ENCODE assay signal across 8 cellular contexts in genomic region chr3:169147246-169148008, GRCh38.
DNase-seq lines count a peak whose midpoint lies in the region; ATAC-seq, FAIRE-seq and TF ChIP-seq lines count a peak whose summit lies in the region.

No MANE protein-coding gene starts in this region.

- intact Hi-C loops in A673 (cut with micrococcal nuclease; ENCODE audit: unreplicated experiment), result loop anchor here (2.0 to 5.0 kb wide), 3 partner anchors 147 to 595 kb away; no protein-coding TSS in a partner anchor

- H3K9me3 Mint-ChIP-seq in GM23338, result no peaks in the 10 kb centered on the region

- ATAC-seq in GM23338, result peak; percentile 80
- ATAC-seq in GM18870 (IDR thresholded peaks at IDR 0.05; ENCODE audit: unreplicated experiment), result no peak
- no peak for ATAC-seq in HG02938 (IDR thresholded peaks at IDR 0.05; ENCODE audit: unreplicated experiment)

- POLR2A ChIA-PET in A673 (lab: Charles Lee; ENCODE audit: low non-redundant PET), result no interaction called here

- H3K9ac ChIP-seq in NT2/D1 (ENCODE audit: insufficient read length, low read depth), result no peak overlapping the region

- no peaks in the 10 kb centered on the region for H3K36me3 ChIP-seq in A673 (ENCODE audit: insufficient read depth, low read length, poor library complexity, severe bottlenecking)
- no peaks in the 10 kb centered on the region for H3K36me3 ChIP-seq in GM23338 (ENCODE audit: insufficient read depth)
- H3K36me3 ChIP-seq in NT2/D1 (ENCODE audit: insufficient read depth, insufficient read length, low read length), result no peaks in the 10 kb centered on the region
- no peaks in the 10 kb centered on the region for H3K36me3 ChIP-seq in bronchial epithelial cell (ENCODE audit: control insufficient read depth, insufficient read depth, low read length)

- FAIRE-seq in bronchial epithelial cell (lab: Jason Lieb, UNC), result peak; percentile 64

- no peaks in the 10 kb centered on the region for H3K36me3 Mint-ChIP-seq in GM23338 (ENCODE audit: low read depth)

- peak overlapping the region; percentile 79 for H3K4me3 Mint-ChIP-seq in GM23338

- H4K20me1 ChIP-seq in GM23338 (replicated peaks; ENCODE audit: insufficient read depth), result 0 out of 2 replicates have a peak, but pooled peaks cover 5% of the 10 kb centered on the region

- H3K79me2 ChIP-seq in GM23338 (replicated peaks; ENCODE audit: insufficient read depth), result no peaks in the 10 kb centered on the region

- peaks cover 12% of the 10 kb centered on the region for H3K4me1 ChIP-seq in A673 (ENCODE audit: insufficient read depth, low read length, poor library complexity, severe bottlenecking)
- peaks cover 31% of the 10 kb centered on the region for H3K4me1 ChIP-seq in GM23338 (ENCODE audit: insufficient read depth)
- H3K4me1 ChIP-seq in NT2/D1 (ENCODE audit: insufficient read depth, insufficient read length), result no peaks in the 10 kb centered on the region

- H3K9me2 ChIP-seq in GM23338 (ENCODE audit: insufficient read depth), result no peaks in the 10 kb centered on the region

- peaks cover 60% of the 10 kb centered on the region for H3K27me3 Mint-ChIP-seq in GM23338 (ENCODE audit: insufficient read depth, low read depth, poor library complexity)

- H3K27me3 ChIP-seq in A673 (replicated peaks; ENCODE audit: insufficient read depth, low read depth, low read length, poor library complexity) (peaks cover 99% of the 10 kb centered on the region), GM23338 (ENCODE audit: insufficient read depth) (peaks cover 79% of the 10 kb centered on the region), NT2/D1 (ENCODE audit: insufficient read depth, insufficient read length) (peaks cover 74% of the 10 kb centered on the region), bronchial epithelial cell (ENCODE audit: control insufficient read depth, insufficient read depth, low read length) (no peaks in the 10 kb centered on the region)

- H3K9me3 ChIP-seq in A673 (ENCODE audit: low read depth, low read length, poor library complexity, severe bottlenecking) (no peaks in the 10 kb centered on the region), NT2/D1 (ENCODE audit: insufficient read depth, low read length) (no peaks in the 10 kb centered on the region)

- DNase-seq in A673 (ENCODE audit: low spot score), result peak; percentile 62
- peak; percentile 94 for DNase-seq in GM23338 (ENCODE audit: low spot score)
- peak; percentile 76 for DNase-seq in NT2/D1 (ENCODE audit: low read depth, low spot score)
- peak; percentile 69 for DNase-seq in bronchial epithelial cell (ENCODE audit: low read depth)
- DNase-seq in iris pigment epithelial cell (ENCODE audit: low read depth), result peak; percentile 62

- H2AFZ ChIP-seq in GM23338, result peak overlapping the region; percentile 86

- CTCF ChIA-PET in A673 (lab: Charles Lee), result interaction anchor here (0.6 kb wide), 1 partner anchor 13 kb away, joined by 3 read pairs; no protein-coding TSS in a partner anchor

- BruUV-seq in A673 (replicated peaks; lab: Mats Ljungman, UMichigan), result no TSS peak

- H3K27ac ChIP-seq in A673 (ENCODE audit: low read depth, low read length, poor library complexity, severe bottlenecking) (no peak overlapping the region), GM23338 (ENCODE audit: low read depth) (no peak overlapping the region), skin epidermis (peak overlapping the region in 12 of 21 experiments; percentile 8 to 81 (median 58))

- H3F3A ChIP-seq in GM23338 (replicated peaks; ENCODE audit: low read depth), result peaks cover 3% of the 10 kb centered on the region; the same call in 1 of the 2 replicates

- H3K4me1 Mint-ChIP-seq in GM23338, result peaks cover 42% of the 10 kb centered on the region

- H3K4me2 ChIP-seq in GM23338, result peak overlapping the region; percentile 95

- TF ChIP-seq CTCF in A673 (conservative IDR thresholded peaks at IDR 0.05; ENCODE audit: low read depth, low read length) (no peak), GM23338 (conservative IDR thresholded peaks at IDR 0.05; ENCODE audit: low read depth in 2 of 2) (no peak), bronchial epithelial cell (IDR thresholded peaks at IDR 0.05; ENCODE audit: insufficient read depth, low read length, severe bottlenecking) (no peak)

- H3K4me3 ChIP-seq in A673 (ENCODE audit: low read depth, low read length, poor library complexity, severe bottlenecking) (peak overlapping the region; percentile 46), GM23338 (peak overlapping the region; percentile 73), NT2/D1 (ENCODE audit: insufficient read length, low read depth) (peak overlapping the region; percentile 24), bronchial epithelial cell (ENCODE audit: low read depth, low read length) (peak overlapping the region; percentile 74), skin epidermis (peak overlapping the region; percentile 8 to 37 (median 25))

- no peak overlapping the region for H3K27ac Mint-ChIP-seq in GM23338

TF ChIP-seq in GM23338, 12 proteins besides CTCF, POLR2A, EP300 and RAD21:
- TF ChIP-seq, protein P1, sequence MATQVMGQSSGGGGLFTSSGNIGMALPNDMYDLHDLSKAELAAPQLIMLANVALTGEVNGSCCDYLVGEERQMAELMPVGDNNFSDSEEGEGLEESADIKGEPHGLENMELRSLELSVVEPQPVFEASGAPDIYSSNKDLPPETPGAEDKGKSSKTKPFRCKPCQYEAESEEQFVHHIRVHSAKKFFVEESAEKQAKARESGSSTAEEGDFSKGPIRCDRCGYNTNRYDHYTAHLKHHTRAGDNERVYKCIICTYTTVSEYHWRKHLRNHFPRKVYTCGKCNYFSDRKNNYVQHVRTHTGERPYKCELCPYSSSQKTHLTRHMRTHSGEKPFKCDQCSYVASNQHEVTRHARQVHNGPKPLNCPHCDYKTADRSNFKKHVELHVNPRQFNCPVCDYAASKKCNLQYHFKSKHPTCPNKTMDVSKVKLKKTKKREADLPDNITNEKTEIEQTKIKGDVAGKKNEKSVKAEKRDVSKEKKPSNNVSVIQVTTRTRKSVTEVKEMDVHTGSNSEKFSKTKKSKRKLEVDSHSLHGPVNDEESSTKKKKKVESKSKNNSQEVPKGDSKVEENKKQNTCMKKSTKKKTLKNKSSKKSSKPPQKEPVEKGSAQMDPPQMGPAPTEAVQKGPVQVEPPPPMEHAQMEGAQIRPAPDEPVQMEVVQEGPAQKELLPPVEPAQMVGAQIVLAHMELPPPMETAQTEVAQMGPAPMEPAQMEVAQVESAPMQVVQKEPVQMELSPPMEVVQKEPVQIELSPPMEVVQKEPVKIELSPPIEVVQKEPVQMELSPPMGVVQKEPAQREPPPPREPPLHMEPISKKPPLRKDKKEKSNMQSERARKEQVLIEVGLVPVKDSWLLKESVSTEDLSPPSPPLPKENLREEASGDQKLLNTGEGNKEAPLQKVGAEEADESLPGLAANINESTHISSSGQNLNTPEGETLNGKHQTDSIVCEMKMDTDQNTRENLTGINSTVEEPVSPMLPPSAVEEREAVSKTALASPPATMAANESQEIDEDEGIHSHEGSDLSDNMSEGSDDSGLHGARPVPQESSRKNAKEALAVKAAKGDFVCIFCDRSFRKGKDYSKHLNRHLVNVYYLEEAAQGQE (IDR thresholded peaks at IDR 0.05; ENCODE audit: unreplicated experiment), result no peak
TF ChIP-seq in GM23338: peak in this region for 0.

Comparison
In these comparisons a context has a peak if more than half of its experiments do, and no peak if none do; other contexts are left out.
1. H3K27ac ChIP-seq: peak in skin epidermis (12 of 21); none in A673 (single experiment) and GM23338 (single experiment).
2. H3K4me3 ChIP-seq: peak in every context shown above with its lines; median percentile 74 in bronchial epithelial cell; 73 in GM23338; 46 in A673; 25 in skin epidermis; 24 in NT2/D1.
3. Peak in every context shown above with its lines, with median percentiles within 50 percentile points of each other: DNase-seq.